In the genomic region with DNA sequence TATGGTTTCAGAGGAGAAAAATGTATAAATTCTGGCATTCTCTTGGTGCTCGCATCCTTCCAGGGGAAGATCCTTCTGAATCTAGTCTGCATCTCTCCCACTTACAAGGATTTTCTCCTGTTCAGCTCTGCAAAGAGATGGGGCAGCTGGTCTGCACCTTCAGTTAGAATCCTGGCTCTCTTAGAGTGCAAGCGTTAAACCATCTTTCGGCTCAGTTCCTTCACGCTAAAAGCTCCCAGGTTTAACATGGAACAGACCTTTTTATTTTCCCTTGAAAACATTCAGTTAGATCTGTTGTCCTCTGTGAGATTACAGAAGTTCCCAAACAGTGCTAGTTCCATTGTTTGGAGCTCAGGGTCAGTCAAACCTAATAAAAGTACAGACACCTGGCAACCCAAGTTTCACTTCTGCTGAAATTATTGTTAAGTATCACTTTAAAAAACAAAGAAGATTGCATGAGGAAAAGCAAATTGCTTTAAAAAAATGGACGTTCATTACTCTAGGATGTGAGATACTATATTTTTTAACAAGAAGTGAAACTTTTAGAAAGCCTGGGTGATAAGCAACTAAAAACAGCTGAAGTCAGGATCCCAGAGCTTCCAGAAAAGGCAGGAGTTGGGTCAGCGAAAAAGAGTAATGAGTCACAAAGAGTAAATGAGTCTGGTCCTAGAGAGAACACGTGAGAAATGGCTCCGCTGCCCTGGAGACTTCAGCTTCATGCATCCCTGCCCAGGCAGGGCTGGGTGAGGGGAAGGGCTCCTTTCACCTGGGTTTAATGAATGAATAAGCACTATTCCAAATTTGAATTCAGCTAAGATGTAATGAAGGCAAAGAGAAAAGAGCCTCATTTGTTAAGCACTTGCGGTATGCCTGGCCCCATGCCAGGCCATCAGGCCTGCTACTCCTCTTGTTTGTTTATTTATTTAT, we compare ENCODE assay signal across 8 cellular contexts.
DNase-seq lines count a peak whose midpoint lies in the region; ATAC-seq lines count a peak whose summit lies in the region.

No MANE protein-coding gene starts in this region.

- H3K36me3 ChIP-seq in BLaER1 (no peaks in the 10 kb centered on the region), aorta (ENCODE audit: control insufficient read depth in 1 of 2, insufficient read depth in 2 of 2, low read length in 1 of 2) (no peaks in the 10 kb centered on the region)

- H3K4me1 ChIP-seq in BLaER1 (peaks cover 53% of the 10 kb centered on the region), aorta (ENCODE audit: control insufficient read depth in 1 of 2, insufficient read depth in 2 of 2, low read length in 2 of 2) (peaks cover 5% of the 10 kb centered on the region in 2 donors)

- H3K27me3 ChIP-seq in BLaER1, result no peaks in the 10 kb centered on the region
- H3K27me3 ChIP-seq in aorta (ENCODE audit: control insufficient read depth in 1 of 2, insufficient read depth in 2 of 2, low read length in 1 of 2), result no peaks in the 10 kb centered on the region

- DNase-seq in amniotic stem cell (lab: John Stamatoyannopoulos, UW) (peak; percentile 67), kidney glomerular epithelial cell (lab: John Stamatoyannopoulos, UW) (peak; percentile 94), aorta (no peak)
- no peak for DNase-seq in activated T-cell treated with anti-CD3 and anti-CD28 coated beads, Interleukin-2, amount 50 U/mL, for 1 hour
- DNase-seq in activated CD4-positive, CD25-positive, alpha-beta regulatory T cell treated with anti-CD3 and anti-CD28 coated beads, Interleukin-2, amount 50 U/mL, for 72 hours, result no peak

- peak overlapping the region; percentile 69 for H3K4me2 ChIP-seq in BLaER1

- 21 to 24% methylated on average over 9 of the region's 9 CpGs for WGBS in aorta, 2 donors

- H3K4me3 ChIP-seq in BLaER1 (no peak overlapping the region), aorta (ENCODE audit: low read length in 2 of 2) (no peak overlapping the region)

- H3K27ac ChIP-seq in BLaER1 (no peak overlapping the region), aorta (ENCODE audit: low read depth in 1 of 2, low read length in 2 of 2) (no peak overlapping the region)

- no peaks in the 10 kb centered on the region for H3K9me3 ChIP-seq in BLaER1
- H3K9me3 ChIP-seq in aorta (ENCODE audit: control insufficient read depth, low read length), result no peaks in the 10 kb centered on the region

- intact Hi-C loops in aorta (cut with DNase I), result loop anchor here in 1 of 2 donors (5.0 kb wide), 2 partner anchors 39 to 46 kb away; no protein-coding TSS in a partner anchor

- no peak overlapping the region for H3K9ac ChIP-seq in BLaER1

- H4K20me1 ChIP-seq in BLaER1, result no peaks in the 10 kb centered on the region

- ATAC-seq in GM19395 (IDR thresholded peaks at IDR 0.05; ENCODE audit: unreplicated experiment) (peak; percentile 83), HG03432 (IDR thresholded peaks at IDR 0.05; ENCODE audit: unreplicated experiment) (peak; percentile 81), aorta (ENCODE audit: low FRiP score) (peak; percentile 61)

Comparison
In these comparisons a context has a peak if more than half of its experiments do, and no peak if none do; other contexts are left out.
1. DNase-seq: peak in amniotic stem cell (single experiment) and kidney glomerular epithelial cell (single experiment); none in aorta (0 of 2), activated T-cell treated with anti-CD3 and anti-CD28 coated beads, Interleukin-2, amount 50 U/mL, for 1 hour (single experiment) and activated CD4-positive, CD25-positive, alpha-beta regulatory T cell treated with anti-CD3 and anti-CD28 coated beads, Interleukin-2, amount 50 U/mL, for 72 hours (single experiment).
2. Peak in every context shown above with its lines, with median percentiles within 50 percentile points of each other: ATAC-seq.